ENCODE assay signal across 15 cellular contexts in genomic region chr5:5537426-5537825, GRCh38.
DNase-seq lines count a peak whose midpoint lies in the region; FAIRE-seq and TF ChIP-seq lines count a peak whose summit lies in the region.
"Had no signal": no experiment of that assay in that cellular context is flagged by ENCODE, and none has a peak within 500 bp of the region (broad histone marks: within the 10 kb centered on the region; RNA-seq: fewer than 3 reads in every experiment).

No MANE protein-coding gene starts in this region.

- POLR2A ChIA-PET in activated CD4-positive, alpha-beta memory T cell treated with anti-CD3 and anti-CD28 coated beads for 36 hours (lab: Charles Lee), result no interaction called here

- no peaks in the 10 kb centered on the region for H3K9me3 Mint-ChIP-seq in activated CD4-positive, alpha-beta memory T cell treated with anti-CD3 and anti-CD28 coated beads for 36 hours
- H3K9me3 Mint-ChIP-seq: CD4-positive, alpha-beta memory T cell had no signal

- H3K36me3 Mint-ChIP-seq in activated CD4-positive, alpha-beta memory T cell treated with anti-CD3 and anti-CD28 coated beads for 36 hours, result no peaks in the 10 kb centered on the region

- no peak overlapping the region for H3K4me3 Mint-ChIP-seq in activated CD4-positive, alpha-beta memory T cell treated with anti-CD3 and anti-CD28 coated beads for 36 hours
- H3K4me3 Mint-ChIP-seq: CD4-positive, alpha-beta memory T cell had no signal

- FAIRE-seq in HTR-8/SVneo (lab: Jason Lieb, UNC), result peak; percentile 33
- FAIRE-seq: GM12891 had no signal

- no peak overlapping the region for H3K4me3 ChIP-seq in WERI-Rb-1 (ENCODE audit: low read depth, low read length)

- no peaks in the 10 kb centered on the region for H3K27me3 ChIP-seq in WERI-Rb-1 (ENCODE audit: insufficient read depth, low read depth, severe bottlenecking)

- TF ChIP-seq CTCF in WERI-Rb-1 (IDR thresholded peaks at IDR 0.05; ENCODE audit: low read depth, low read length), result no peak

- no peaks in the 10 kb centered on the region for H3K36me3 ChIP-seq in WERI-Rb-1

- CTCF ChIA-PET in activated CD4-positive, alpha-beta memory T cell treated with anti-CD3 and anti-CD28 coated beads for 36 hours (lab: Charles Lee), result no interaction called here

- no peaks in the 10 kb centered on the region for H3K9me3 ChIP-seq in WERI-Rb-1 (ENCODE audit: severe bottlenecking)

- no peak for DNase-seq in HTR-8/SVneo (ENCODE audit: insufficient read length, low spot score)
- no peak for DNase-seq in WERI-Rb-1
- DNase-seq in left kidney (ENCODE audit: low read depth, low spot score), result peak; percentile 10
- DNase-seq in activated CD4-positive, alpha-beta memory T cell treated with anti-CD3 and anti-CD28 coated beads for 36 hours, result no peak
- no peak for DNase-seq in inferior parietal cortex (ENCODE audit: extremely low spot score)
- DNase-seq in substantia nigra (lab: John Stamatoyannopoulos, UW), result no peak
- DNase-seq: Calu3; CD4-positive, alpha-beta memory T cell; COR-L47; DMS53; DMS79 treated with DMSO at 0.1 percent for 48 hours; GF-D8; GOT3; H7 had no signal

- H3K27ac ChIP-seq in WERI-Rb-1, result peak overlapping the region; percentile 9; the same call in 1 of the 2 replicates
- no peak overlapping the region for H3K27ac ChIP-seq in substantia nigra (ENCODE audit: low read depth, low read length, poor library complexity, severe bottlenecking)

- no peak overlapping the region for H3K27ac Mint-ChIP-seq in activated CD4-positive, alpha-beta memory T cell treated with anti-CD3 and anti-CD28 coated beads for 36 hours
- H3K27ac Mint-ChIP-seq: CD4-positive, alpha-beta memory T cell had no signal

- no peaks in the 10 kb centered on the region for H3K4me1 Mint-ChIP-seq in activated CD4-positive, alpha-beta memory T cell treated with anti-CD3 and anti-CD28 coated beads for 36 hours (ENCODE audit: low read depth)
- H3K4me1 Mint-ChIP-seq: CD4-positive, alpha-beta memory T cell had no signal

- peaks cover 23% of the 10 kb centered on the region for H3K27me3 Mint-ChIP-seq in activated CD4-positive, alpha-beta memory T cell treated with anti-CD3 and anti-CD28 coated beads for 36 hours

- intact Hi-C loops in activated CD4-positive, alpha-beta memory T cell treated with anti-CD3 and anti-CD28 coated beads for 36 hours (cut with micrococcal nuclease), result no loop called here
